Comparison of ENCODE assay signal across 10 cellular contexts in the genomic region with DNA sequence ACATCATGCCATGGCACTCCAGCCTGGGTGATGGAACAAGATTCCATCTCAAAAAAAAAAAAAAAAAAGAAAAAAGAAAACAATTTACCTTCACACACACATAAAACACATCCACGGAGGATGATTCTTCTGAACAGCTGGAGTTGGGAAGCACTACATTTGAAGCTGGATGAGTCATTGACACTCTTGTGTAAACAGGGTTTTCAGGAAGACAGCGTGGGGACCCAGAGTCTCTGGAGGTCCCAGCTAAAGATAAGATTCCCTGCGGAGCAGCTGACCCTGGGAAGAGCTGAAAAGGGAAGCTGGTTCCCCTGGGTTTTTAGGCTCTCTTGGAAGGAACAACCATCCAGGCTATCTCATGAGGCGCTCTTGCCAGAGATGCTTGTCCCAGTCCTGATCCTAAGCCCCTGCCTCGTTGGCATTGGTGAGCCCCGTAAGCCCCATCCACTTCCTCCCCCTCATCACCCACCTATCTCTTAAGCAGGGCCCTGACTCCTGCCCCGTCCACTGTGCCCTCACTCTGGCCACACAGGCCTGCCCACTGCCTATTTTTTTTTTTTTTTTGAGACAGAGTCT. TPM values are rescaled to one million over a fixed set of nuclear protein-coding genes. Genes with fewer than 3 reads are reported as not detected.
DNase-seq lines count a peak whose midpoint lies in the region; ATAC-seq and TF ChIP-seq lines count a peak whose summit lies in the region.
"Had no signal": no experiment of that assay in that cellular context is flagged by ENCODE, and none has a peak within 500 bp of the region (broad histone marks: within the 10 kb centered on the region; RNA-seq: fewer than 3 reads in every experiment).

No MANE protein-coding gene starts in this region.

- no peak overlapping the region for H3K4me3 Mint-ChIP-seq in MCF 10A (ENCODE audit: unreplicated experiment)
- peak overlapping the region; percentile 83 for H3K4me3 Mint-ChIP-seq in stimulated activated effector memory CD8-positive, alpha-beta T cell treated with anti-CD3 and anti-CD28 coated beads, Interleukin-12 subunit alpha, Interleukin-12 subunit beta, amount 100 ng/mL, for 72 hours

- POLR2A ChIA-PET in MCF 10A (lab: Yijun Ruan, JAX): no interaction called here

- no TSS peak for BruUV-seq in MCF 10A (replicated peaks; lab: Mats Ljungman, UMichigan)

- H3K36me3 ChIP-seq in breast epithelium: no peaks in the 10 kb centered on the region
- H3K36me3 ChIP-seq: transverse colon had no signal

- H3K9me3 Mint-ChIP-seq in MCF 10A (ENCODE audit: unreplicated experiment): no peaks in the 10 kb centered on the region
- H3K9me3 Mint-ChIP-seq in stimulated activated effector memory CD8-positive, alpha-beta T cell treated with anti-CD3 and anti-CD28 coated beads, Interleukin-12 subunit alpha, Interleukin-12 subunit beta, amount 100 ng/mL, for 72 hours: no peaks in the 10 kb centered on the region

- H3K4me1 ChIP-seq in breast epithelium: peaks cover 0 to 4% of the 10 kb centered on the region in 2 donors

- CTCF ChIA-PET in MCF 10A (lab: Yijun Ruan, JAX): interaction anchor here (0.8 kb wide), 1 partner anchor 14 kb away, joined by 3 read pairs; no protein-coding TSS in a partner anchor

- H3K27me3 Mint-ChIP-seq in MCF 10A (ENCODE audit: insufficient read depth, unreplicated experiment): no peaks in the 10 kb centered on the region

- H3K27ac Mint-ChIP-seq in MCF 10A (ENCODE audit: low read depth, unreplicated experiment): no peak overlapping the region
- peak overlapping the region; percentile 92 for H3K27ac Mint-ChIP-seq in stimulated activated effector memory CD8-positive, alpha-beta T cell treated with anti-CD3 and anti-CD28 coated beads, Interleukin-12 subunit alpha, Interleukin-12 subunit beta, amount 100 ng/mL, for 72 hours

- intact Hi-C loops in MCF 10A (cut with micrococcal nuclease) (no loop called here), breast epithelium (cut with DNase I; ENCODE audit: low total_unique reads) (no loop called here)

- H3K27me3 ChIP-seq in breast epithelium: no peaks in the 10 kb centered on the region
- H3K27me3 ChIP-seq: transverse colon had no signal

- no peak overlapping the region for H3K27ac ChIP-seq in breast epithelium
- H3K27ac ChIP-seq: transverse colon had no signal

- no peaks in the 10 kb centered on the region for H3K9me3 ChIP-seq in breast epithelium
- H3K9me3 ChIP-seq: transverse colon had no signal

- ATAC-seq in stimulated activated effector memory CD8-positive, alpha-beta T cell treated with anti-CD3 and anti-CD28 coated beads, Interleukin-12 subunit alpha, Interleukin-12 subunit beta, amount 100 ng/mL, for 72 hours: no peak
- ATAC-seq in GM19467 (IDR thresholded peaks at IDR 0.05; ENCODE audit: unreplicated experiment) (no peak), HG03457 (IDR thresholded peaks at IDR 0.05; ENCODE audit: unreplicated experiment) (no peak), GM21528 (IDR thresholded peaks at IDR 0.05; ENCODE audit: low FRiP score, unreplicated experiment) (no peak)

- no peaks in the 10 kb centered on the region for H3K4me1 Mint-ChIP-seq in MCF 10A (ENCODE audit: insufficient read depth, unreplicated experiment)
- H3K4me1 Mint-ChIP-seq in stimulated activated effector memory CD8-positive, alpha-beta T cell treated with anti-CD3 and anti-CD28 coated beads, Interleukin-12 subunit alpha, Interleukin-12 subunit beta, amount 100 ng/mL, for 72 hours: peaks cover 60% of the 10 kb centered on the region

- no peak overlapping the region for H3K4me3 ChIP-seq in breast epithelium
- H3K4me3 ChIP-seq: transverse colon had no signal

- no peak for TF ChIP-seq POLR2A in breast epithelium (IDR thresholded peaks at IDR 0.05)

- TF ChIP-seq CTCF in MCF 10A (IDR thresholded peaks at IDR 0.05; ENCODE audit: unreplicated experiment) (no peak), breast epithelium (IDR thresholded peaks at IDR 0.05) (no peak)

- no peaks in the 10 kb centered on the region for H3K36me3 Mint-ChIP-seq in MCF 10A (ENCODE audit: insufficient read depth, unreplicated experiment)
- H3K36me3 Mint-ChIP-seq in stimulated activated effector memory CD8-positive, alpha-beta T cell treated with anti-CD3 and anti-CD28 coated beads, Interleukin-12 subunit alpha, Interleukin-12 subunit beta, amount 100 ng/mL, for 72 hours: peaks cover 42% of the 10 kb centered on the region

- DNase-seq in MCF 10A (ENCODE audit: unreplicated experiment) (peak; percentile 57), breast epithelium (ENCODE audit: low spot score in 2 of 2) (no peak), NCI-H460 (ENCODE audit: extremely low read depth, low read depth) (peak; percentile 14), epidermal melanocyte (ENCODE audit: insufficient read length, low spot score) (peak; percentile 38)
- no peak for DNase-seq in stimulated activated effector memory CD8-positive, alpha-beta T cell treated with anti-CD3 and anti-CD28 coated beads, Interleukin-12 subunit alpha, Interleukin-12 subunit beta, amount 100 ng/mL, for 72 hours (ENCODE audit: low spot score in 2 of 2)
- DNase-seq: NCI-H2081 treated with DMSO at 0.1 percent for 48 hours, transverse colon had no signal

RNA-seq across cellular contexts. Expression of a gene that starts 32.0 kb away (rescaled TPM):
- total RNA-seq in MCF 10A (2022) (48.8 and 49.4 TPM in 2 replicates), breast epithelium (10 to 100 TPM; 34.5 to 48.5 (median 36.4) TPM)
- total RNA-seq in NCI-H460 (2014; rRNA removed; shearing (Covaris generic)): 29.0 and 37.7 TPM in 2 replicates
- polyA plus RNA-seq in NCI-H460 (2014; cell fraction: nucleus; rRNA removed): 19.5 and 22.4 TPM in 2 replicates

RNA-seq across cellular contexts. Expression of a gene that starts 47.9 kb away (rescaled TPM):
- total RNA-seq in MCF 10A (2022) (0.32 and 0.91 TPM in 2 replicates), breast epithelium (10 to 100 TPM; 41.4 to 54.7 (median 42.3) TPM)
- total RNA-seq in NCI-H460 (2014; rRNA removed; shearing (Covaris generic)): 0.59 TPM in 1 of 2 replicates, not detected in the other
- not detected in 2 replicates for polyA plus RNA-seq in NCI-H460 (2014; cell fraction: nucleus; rRNA removed)

Comparison
In these comparisons a context has a peak if more than half of its experiments do, and no peak if none do; other contexts are left out.
1. DNase-seq: peak in MCF 10A (single experiment), NCI-H460 (single experiment) and epidermal melanocyte (single experiment); none in breast epithelium (0 of 2) and stimulated activated effector memory CD8-positive, alpha-beta T cell treated with anti-CD3 and anti-CD28 coated beads, Interleukin-12 subunit alpha, Interleukin-12 subunit beta, amount 100 ng/mL, for 72 hours (0 of 2).
2. RNA of a gene that starts 47.9 kb away (total RNA-seq): 41.4 to 54.7 TPM in breast epithelium; 0.32 to 0.91 TPM in MCF 10A and 0.59 TPM in NCI-H460; every median in the first group is over 10 times any median in the second.